In the genomic region with DNA sequence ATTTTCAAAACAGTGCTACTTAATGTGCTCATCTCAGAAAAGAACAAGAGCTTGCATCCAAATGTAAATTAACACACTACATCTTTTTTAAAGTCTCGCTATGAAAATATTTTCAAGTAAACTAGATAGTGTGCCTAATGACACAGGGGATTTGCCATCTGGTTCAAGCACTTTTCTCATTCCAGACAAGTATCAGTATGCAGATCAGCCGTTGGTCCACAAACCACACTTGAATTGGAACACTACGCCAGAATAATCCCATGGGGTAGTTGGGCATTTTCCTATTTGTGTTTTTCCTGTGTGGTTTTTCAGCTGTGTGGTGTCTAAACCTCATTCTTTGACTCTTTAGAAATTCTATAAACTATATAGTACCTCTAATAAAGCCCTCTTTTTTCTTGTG, we compare ENCODE assay signal across 18 cellular contexts.
"Had no signal": no experiment of that assay in that cellular context is flagged by ENCODE, and none has a peak within 500 bp of the region (broad histone marks: within the 10 kb centered on the region; RNA-seq: fewer than 3 reads in every experiment).

No MANE protein-coding gene starts in this region.

- H3K79me2 ChIP-seq: hepatocyte had no signal

- H3K27ac ChIP-seq: colonic mucosa, esophagus muscularis mucosa, hepatocyte, thoracic aorta, upper lobe of right lung had no signal

- H2AFZ ChIP-seq: hepatocyte had no signal

- DNase-seq: activated CD4-positive, alpha-beta T cell treated with anti-CD3 and anti-CD28 coated beads for 1 hour; activated CD4-positive, alpha-beta T cell treated with anti-CD3 and anti-CD28 coated beads, Interleukin-2, amount 50 U/mL, for 4 hours; activated CD8-positive, alpha-beta memory T cell treated with anti-CD3 and anti-CD28 coated beads for 24 hours; activated CD8-positive, alpha-beta memory T cell treated with anti-CD3 and anti-CD28 coated beads, Interleukin-2, amount 50 U/mL, for 4 hours; activated naive CD4-positive, alpha-beta T cell treated with Interleukin-2 at 50 U/mL for 16 hours; activated naive CD8-positive, alpha-beta T cell treated with anti-CD3 and anti-CD28 coated beads for 36 hours; activated T-cell treated with anti-CD3 and anti-CD28 coated beads, Interleukin-2, amount 50 U/mL, for 4 hours; colonic mucosa; glutamatergic neuron; immature natural killer cell; naive thymus-derived CD8-positive, alpha-beta T cell; stimulated activated CD4-positive, alpha-beta T cell treated with anti-CD3 and anti-CD28 coated beads, Interleukin-2, amount 100 ng/mL, for 48 hours; stimulated activated naive CD4-positive, alpha-beta T cell; upper lobe of right lung had no signal

- H3K4me3 ChIP-seq: colonic mucosa, esophagus muscularis mucosa, hepatocyte, lung, thoracic aorta, upper lobe of right lung had no signal

- H3K9me3 ChIP-seq: colonic mucosa, esophagus muscularis mucosa, thoracic aorta had no signal

- H3K4me2 ChIP-seq: hepatocyte had no signal

- H3K27me3 ChIP-seq: colonic mucosa, esophagus muscularis mucosa, hepatocyte, upper lobe of right lung had no signal

- H3K4me1 ChIP-seq: colonic mucosa, upper lobe of right lung had no signal

- H3K36me3 ChIP-seq: colonic mucosa, esophagus muscularis mucosa, thoracic aorta, upper lobe of right lung had no signal
